9 cellular contexts compared by ENCODE assay signal in genomic region chr3:182364723-182365650, GRCh38.
DNase-seq lines count a peak whose midpoint lies in the region; ATAC-seq and TF ChIP-seq lines count a peak whose summit lies in the region.
"Had no signal": no experiment of that assay in that cellular context is flagged by ENCODE, and none has a peak within 500 bp of the region (broad histone marks: within the 10 kb centered on the region; RNA-seq: fewer than 3 reads in every experiment).

No MANE protein-coding gene starts in this region.

- 37 to 51% methylated on average over 20 of the region's 20 CpGs for WGBS in body of pancreas, 2 donors

- no peak overlapping the region for H3K27ac ChIP-seq in body of pancreas
- H3K27ac ChIP-seq: left lung had no signal

- DNase-seq in DMS79 (lab: John Stamatoyannopoulos, UW) = peak; percentile 83
- peak; percentile 95 for DNase-seq in NCI-H2196 (lab: John Stamatoyannopoulos, UW; ENCODE audit: unreplicated experiment)
- DNase-seq in body of pancreas = peak in 2 of 4 donors; percentile 5 to 20
- peak in 1 of 3 donors; percentile 1 for DNase-seq in mucosa of descending colon
- no peak for DNase-seq in activated CD8-positive, alpha-beta memory T cell treated with anti-CD3 and anti-CD28 coated beads, Interleukin-2, amount 50 U/mL, for 48 hours
- no peak for DNase-seq in foreskin fibroblast
- no peak for DNase-seq in stimulated activated naive CD8-positive, alpha-beta T cell treated with anti-CD3 and anti-CD28 coated beads, Interleukin-15, amount 100 ng/mL, for 72 hours
- no peak for DNase-seq in SKM-1 treated with dmso at 0.1 percent for 144 hours (lab: John Stamatoyannopoulos, UW; ENCODE audit: unreplicated experiment)

- no peak overlapping the region for H3K27ac Mint-ChIP-seq in stimulated activated naive CD8-positive, alpha-beta T cell treated with anti-CD3 and anti-CD28 coated beads, Interleukin-15, amount 100 ng/mL, for 72 hours

- H3K4me1 ChIP-seq in body of pancreas (no peaks in the 10 kb centered on the region), mucosa of descending colon (ENCODE audit: low read depth) (no peaks in the 10 kb centered on the region)
- H3K4me1 ChIP-seq: left lung had no signal

- intact Hi-C loops in body of pancreas (cut with DNase I) = no loop called here
- intact Hi-C loops in mucosa of descending colon (cut with DNase I, micrococcal nuclease) = no loop called here

- TF ChIP-seq CTCF in body of pancreas (IDR thresholded peaks at IDR 0.05) (no peak), mucosa of descending colon (IDR thresholded peaks at IDR 0.05) (no peak), foreskin fibroblast (IDR thresholded peaks at IDR 0.05; ENCODE audit: low read depth, low read length) (no peak)

- H3K4me3 Mint-ChIP-seq in stimulated activated naive CD8-positive, alpha-beta T cell treated with anti-CD3 and anti-CD28 coated beads, Interleukin-15, amount 100 ng/mL, for 72 hours = no peak overlapping the region

- no peak for TF ChIP-seq POLR2A in body of pancreas (IDR thresholded peaks at IDR 0.05)

- H3K27me3 ChIP-seq in body of pancreas = no peaks in the 10 kb centered on the region
- H3K27me3 ChIP-seq: left lung had no signal

- H3K9me3 ChIP-seq in body of pancreas = no peaks in the 10 kb centered on the region
- no peaks in the 10 kb centered on the region for H3K9me3 ChIP-seq in mucosa of descending colon
- H3K9me3 ChIP-seq: left lung had no signal

- H3K9me3 Mint-ChIP-seq in stimulated activated naive CD8-positive, alpha-beta T cell treated with anti-CD3 and anti-CD28 coated beads, Interleukin-15, amount 100 ng/mL, for 72 hours = peaks cover 0 to 7% of the 10 kb centered on the region in 2 donors

- H3K36me3 ChIP-seq in body of pancreas (replicated peaks in 1 of 2; ENCODE audit: insufficient read depth in 1 of 2, low read depth in 2 of 2) (no peaks in the 10 kb centered on the region), mucosa of descending colon (ENCODE audit: low read depth) (no peaks in the 10 kb centered on the region)
- H3K36me3 ChIP-seq: left lung had no signal

- H3K27me3 Mint-ChIP-seq in stimulated activated naive CD8-positive, alpha-beta T cell treated with anti-CD3 and anti-CD28 coated beads, Interleukin-15, amount 100 ng/mL, for 72 hours = no peaks in the 10 kb centered on the region

- H3K4me1 Mint-ChIP-seq in stimulated activated naive CD8-positive, alpha-beta T cell treated with anti-CD3 and anti-CD28 coated beads, Interleukin-15, amount 100 ng/mL, for 72 hours = no peaks in the 10 kb centered on the region

- peak; percentile 21 for ATAC-seq in body of pancreas
- ATAC-seq in mucosa of descending colon = peak; percentile 21
- ATAC-seq in stimulated activated naive CD8-positive, alpha-beta T cell treated with anti-CD3 and anti-CD28 coated beads, Interleukin-15, amount 100 ng/mL, for 72 hours = no peak
- ATAC-seq: left lung had no signal

- H3K4me3 ChIP-seq in body of pancreas = no peak overlapping the region
- no peak overlapping the region for H3K4me3 ChIP-seq in mucosa of descending colon
- no peak overlapping the region for H3K4me3 ChIP-seq in foreskin fibroblast (ENCODE audit: low read depth in 1 of 2, low read length in 2 of 2)
- H3K4me3 ChIP-seq: left lung had no signal

Comparison
In these comparisons a context has a peak if more than half of its experiments do, and no peak if none do; other contexts are left out.
1. DNase-seq: peak in DMS79 (single experiment) and NCI-H2196 (single experiment); none in activated CD8-positive, alpha-beta memory T cell treated with anti-CD3 and anti-CD28 coated beads, Interleukin-2, amount 50 U/mL, for 48 hours (single experiment), foreskin fibroblast (0 of 2), stimulated activated naive CD8-positive, alpha-beta T cell treated with anti-CD3 and anti-CD28 coated beads, Interleukin-15, amount 100 ng/mL, for 72 hours (0 of 2) and SKM-1 treated with dmso at 0.1 percent for 144 hours (single experiment).